In genomic region chr1:226939439-226940028, GRCh38 we compare ENCODE assay signal across 1 cellular context.
TF ChIP-seq lines count a peak whose summit lies in the region.

No MANE protein-coding gene starts in this region.

TF ChIP-seq in HepG2, 621 proteins besides CTCF, POLR2A, EP300 and RAD21 (continued from another document and continues in another):
- TF ChIP-seq RFX3 (CRISPR knock-in tag; IDR thresholded peaks at IDR 0.05) (no peak), ZNF598 (CRISPR knock-in tag; IDR thresholded peaks at IDR 0.05; ENCODE audit: borderline replicate concordance) (peak; percentile 16; the same call in 1 of the 2 replicates), NFAT5 (CRISPR knock-in tag; IDR thresholded peaks at IDR 0.05) (peak; percentile 79; the same call in 1 of the 2 replicates), NONO (IDR thresholded peaks at IDR 0.05) (no peak), NONO (CRISPR knock-in tag; conservative IDR thresholded peaks at IDR 0.05) (0 out of 2 replicates have a peak, but pooled peaks have one; percentile 28), PHB2 (IDR thresholded peaks at IDR 0.05; ENCODE audit: partially characterized antibody) (no peak), ZBTB7A (CRISPR knock-in tag; IDR thresholded peaks at IDR 0.05) (no peak), PRDM4 (CRISPR knock-in tag; IDR thresholded peaks at IDR 0.05; ENCODE audit: borderline replicate concordance) (no peak), PRDM10 (CRISPR knock-in tag; IDR thresholded peaks at IDR 0.05; ENCODE audit: low read depth) (0 out of 2 replicates have a peak, but pooled peaks have one; percentile 31), STAT5B (CRISPR knock-in tag; IDR thresholded peaks at IDR 0.05) (no peak), GMEB1 (CRISPR knock-in tag; IDR thresholded peaks at IDR 0.05; ENCODE audit: borderline replicate concordance) (no peak), SP4 (CRISPR knock-in tag; IDR thresholded peaks at IDR 0.05) (no peak), IRX3 (CRISPR knock-in tag; IDR thresholded peaks at IDR 0.05; ENCODE audit: borderline replicate concordance, low read depth) (peak; percentile 64), KLF12 (CRISPR knock-in tag; IDR thresholded peaks at IDR 0.05; ENCODE audit: borderline replicate concordance) (peak; percentile 34; the same call in 1 of the 2 replicates), ZNF468 (CRISPR knock-in tag; IDR thresholded peaks at IDR 0.05) (0 out of 2 replicates have a peak, but pooled peaks have one; percentile 32), SOX6 (IDR thresholded peaks at IDR 0.05) (no peak), SOX6 (CRISPR knock-in tag; IDR thresholded peaks at IDR 0.05) (peak; percentile 60; the same call in 1 of the 2 replicates), HNF4G (IDR thresholded peaks at IDR 0.05; ENCODE audit: borderline replicate concordance, low read depth, low read length) (no peak), HNF4G (CRISPR knock-in tag; IDR thresholded peaks at IDR 0.05; ENCODE audit: borderline replicate concordance, low read depth) (no peak; the same call in 1 of the 2 replicates), SRF (IDR thresholded peaks at IDR 0.05; ENCODE audit: low read depth, low read length) (no peak), ZNF280D (CRISPR knock-in tag; IDR thresholded peaks at IDR 0.05) (peak; percentile 77; the same call in 1 of the 2 replicates), ZBTB1 (CRISPR knock-in tag; IDR thresholded peaks at IDR 0.05; ENCODE audit: borderline replicate concordance) (no peak), TARDBP (CRISPR knock-in tag; IDR thresholded peaks at IDR 0.05) (no peak), SRY (CRISPR knock-in tag; IDR thresholded peaks at IDR 0.05) (peak; percentile 91; the same call in 1 of the 2 replicates)
- TF ChIP-seq, protein P1, sequence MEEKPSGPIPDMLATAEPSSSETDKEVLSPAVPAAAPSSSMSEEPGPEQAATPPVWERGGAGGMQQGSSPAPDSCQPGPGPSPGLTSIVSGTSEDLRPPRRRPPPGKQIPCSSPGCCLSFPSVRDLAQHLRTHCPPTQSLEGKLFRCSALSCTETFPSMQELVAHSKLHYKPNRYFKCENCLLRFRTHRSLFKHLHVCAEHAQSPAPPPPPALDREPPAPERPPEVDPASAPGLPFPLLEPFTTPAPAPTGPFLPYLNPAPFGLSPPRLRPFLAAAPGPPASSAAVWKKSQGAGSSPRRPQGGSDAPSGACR (CRISPR knock-in tag; IDR thresholded peaks at IDR 0.05) = no peak; the same call in 1 of the 2 replicates
- TF ChIP-seq, protein P2, sequence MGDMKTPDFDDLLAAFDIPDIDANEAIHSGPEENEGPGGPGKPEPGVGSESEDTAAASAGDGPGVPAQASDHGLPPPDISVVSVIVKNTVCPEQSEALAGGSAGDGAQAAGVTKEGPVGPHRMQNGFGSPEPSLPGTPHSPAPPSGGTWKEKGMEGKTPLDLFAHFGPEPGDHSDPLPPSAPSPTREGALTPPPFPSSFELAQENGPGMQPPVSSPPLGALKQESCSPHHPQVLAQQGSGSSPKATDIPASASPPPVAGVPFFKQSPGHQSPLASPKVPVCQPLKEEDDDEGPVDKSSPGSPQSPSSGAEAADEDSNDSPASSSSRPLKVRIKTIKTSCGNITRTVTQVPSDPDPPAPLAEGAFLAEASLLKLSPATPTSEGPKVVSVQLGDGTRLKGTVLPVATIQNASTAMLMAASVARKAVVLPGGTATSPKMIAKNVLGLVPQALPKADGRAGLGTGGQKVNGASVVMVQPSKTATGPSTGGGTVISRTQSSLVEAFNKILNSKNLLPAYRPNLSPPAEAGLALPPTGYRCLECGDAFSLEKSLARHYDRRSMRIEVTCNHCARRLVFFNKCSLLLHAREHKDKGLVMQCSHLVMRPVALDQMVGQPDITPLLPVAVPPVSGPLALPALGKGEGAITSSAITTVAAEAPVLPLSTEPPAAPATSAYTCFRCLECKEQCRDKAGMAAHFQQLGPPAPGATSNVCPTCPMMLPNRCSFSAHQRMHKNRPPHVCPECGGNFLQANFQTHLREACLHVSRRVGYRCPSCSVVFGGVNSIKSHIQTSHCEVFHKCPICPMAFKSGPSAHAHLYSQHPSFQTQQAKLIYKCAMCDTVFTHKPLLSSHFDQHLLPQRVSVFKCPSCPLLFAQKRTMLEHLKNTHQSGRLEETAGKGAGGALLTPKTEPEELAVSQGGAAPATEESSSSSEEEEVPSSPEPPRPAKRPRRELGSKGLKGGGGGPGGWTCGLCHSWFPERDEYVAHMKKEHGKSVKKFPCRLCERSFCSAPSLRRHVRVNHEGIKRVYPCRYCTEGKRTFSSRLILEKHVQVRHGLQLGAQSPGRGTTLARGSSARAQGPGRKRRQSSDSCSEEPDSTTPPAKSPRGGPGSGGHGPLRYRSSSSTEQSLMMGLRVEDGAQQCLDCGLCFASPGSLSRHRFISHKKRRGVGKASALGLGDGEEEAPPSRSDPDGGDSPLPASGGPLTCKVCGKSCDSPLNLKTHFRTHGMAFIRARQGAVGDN (CRISPR knock-in tag; IDR thresholded peaks at IDR 0.05) = peak; percentile 98
- TF ChIP-seq, protein P3, sequence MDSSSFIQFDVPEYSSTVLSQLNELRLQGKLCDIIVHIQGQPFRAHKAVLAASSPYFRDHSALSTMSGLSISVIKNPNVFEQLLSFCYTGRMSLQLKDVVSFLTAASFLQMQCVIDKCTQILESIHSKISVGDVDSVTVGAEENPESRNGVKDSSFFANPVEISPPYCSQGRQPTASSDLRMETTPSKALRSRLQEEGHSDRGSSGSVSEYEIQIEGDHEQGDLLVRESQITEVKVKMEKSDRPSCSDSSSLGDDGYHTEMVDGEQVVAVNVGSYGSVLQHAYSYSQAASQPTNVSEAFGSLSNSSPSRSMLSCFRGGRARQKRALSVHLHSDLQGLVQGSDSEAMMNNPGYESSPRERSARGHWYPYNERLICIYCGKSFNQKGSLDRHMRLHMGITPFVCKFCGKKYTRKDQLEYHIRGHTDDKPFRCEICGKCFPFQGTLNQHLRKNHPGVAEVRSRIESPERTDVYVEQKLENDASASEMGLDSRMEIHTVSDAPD (CRISPR knock-in tag; IDR thresholded peaks at IDR 0.05) = no peak; the same call in 1 of the 2 replicates
- TF ChIP-seq, protein P4, sequence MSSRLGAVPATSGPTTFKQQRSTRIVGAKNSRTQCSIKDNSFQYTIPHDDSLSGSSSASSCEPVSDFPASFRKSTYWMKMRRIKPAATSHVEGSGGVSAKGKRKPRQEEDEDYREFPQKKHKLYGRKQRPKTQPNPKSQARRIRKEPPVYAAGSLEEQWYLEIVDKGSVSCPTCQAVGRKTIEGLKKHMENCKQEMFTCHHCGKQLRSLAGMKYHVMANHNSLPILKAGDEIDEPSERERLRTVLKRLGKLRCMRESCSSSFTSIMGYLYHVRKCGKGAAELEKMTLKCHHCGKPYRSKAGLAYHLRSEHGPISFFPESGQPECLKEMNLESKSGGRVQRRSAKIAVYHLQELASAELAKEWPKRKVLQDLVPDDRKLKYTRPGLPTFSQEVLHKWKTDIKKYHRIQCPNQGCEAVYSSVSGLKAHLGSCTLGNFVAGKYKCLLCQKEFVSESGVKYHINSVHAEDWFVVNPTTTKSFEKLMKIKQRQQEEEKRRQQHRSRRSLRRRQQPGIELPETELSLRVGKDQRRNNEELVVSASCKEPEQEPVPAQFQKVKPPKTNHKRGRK (CRISPR knock-in tag; IDR thresholded peaks at IDR 0.05) = no peak
